ENCODE assay signal across 8 cellular contexts in the genomic region with DNA sequence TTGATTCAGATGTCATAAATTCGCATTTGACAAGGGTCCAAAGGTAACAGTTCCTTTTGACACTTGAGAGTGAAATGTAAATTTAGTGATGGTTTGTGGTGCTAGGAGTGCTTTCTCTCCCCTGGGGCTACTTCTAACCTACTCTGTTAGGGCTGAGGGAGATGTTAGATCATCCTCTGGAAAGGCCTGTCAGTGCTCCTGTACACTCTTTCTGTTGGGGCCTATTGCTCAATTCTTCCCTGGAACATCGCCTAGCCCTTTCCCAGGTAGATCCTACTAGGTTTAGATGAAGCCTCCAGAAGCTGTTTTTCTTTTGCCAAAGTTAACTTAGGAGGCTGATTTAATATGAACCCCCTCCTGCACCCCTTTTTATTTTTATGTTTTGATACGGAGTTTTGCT. TPM values are rescaled to one million over a fixed set of nuclear protein-coding genes. Genes with fewer than 3 reads are reported as not detected.
DNase-seq lines count a peak whose midpoint lies in the region; ATAC-seq and TF ChIP-seq lines count a peak whose summit lies in the region.

No MANE protein-coding gene starts in this region.

- intact Hi-C loops in heart right ventricle (cut with DNase I) (loop anchor here in 9 of 10 donors (1.0 to 10.0 kb wide), 8 partner anchors 55 to 503 kb away; a partner anchor contains a TSS), left cardiac atrium (cut with DNase I) (loop anchor here (5.0 to 10.0 kb wide), 2 partner anchors 167 to 174 kb away; no protein-coding TSS in a partner anchor), upper lobe of right lung (cut with DNase I) (no loop called here)

- peaks cover 7% of the 10 kb centered on the region for H3K4me1 Mint-ChIP-seq in glutamatergic neuron (ENCODE audit: low read depth, unreplicated experiment)

- DNase-seq in heart right ventricle: no peak
- DNase-seq in left cardiac atrium: no peak
- DNase-seq in SJCRH30: peak in 1 of 2 experiments; percentile 34
- no peak for DNase-seq in glutamatergic neuron
- no peak for DNase-seq in upper lobe of right lung
- no peak for DNase-seq in NCI-H446 (lab: John Stamatoyannopoulos, UW)
- DNase-seq in SKM-1 treated with dmso at 0.1 percent for 144 hours (lab: John Stamatoyannopoulos, UW; ENCODE audit: unreplicated experiment): no peak
- DNase-seq in NCI-H2227 treated with DMSO at 0.1 percent for 48 hours (lab: John Stamatoyannopoulos, UW): no peak

- WGBS in heart right ventricle, 2 donors: 81 to 85% methylated on average over 3 of the region's 3 CpGs

- no peaks in the 10 kb centered on the region for H3K36me3 Mint-ChIP-seq in glutamatergic neuron (ENCODE audit: unreplicated experiment)

- peaks cover 0 to 11% (median 0%) of the 10 kb centered on the region in 9 donors for H3K36me3 ChIP-seq in heart right ventricle
- no peaks in the 10 kb centered on the region; the same call in 1 of the 2 replicates for H3K36me3 ChIP-seq in SJCRH30
- peaks cover 6% of the 10 kb centered on the region for H3K36me3 ChIP-seq in upper lobe of right lung

- ATAC-seq in heart right ventricle (no peak), left cardiac atrium (no peak), upper lobe of right lung (no peak)

- H3K9me3 ChIP-seq in heart right ventricle (no peaks in the 10 kb centered on the region), SJCRH30 (replicated peaks) (no peaks in the 10 kb centered on the region), upper lobe of right lung (no peaks in the 10 kb centered on the region)

- H3K27ac ChIP-seq in heart right ventricle (peak overlapping the region in 7 of 10 donors; percentile 86 to 95 (median 93)), SJCRH30 (peak overlapping the region; percentile 87; the same call in 1 of the 2 replicates), upper lobe of right lung (peak overlapping the region; percentile 95)

- peak overlapping the region; percentile 95 for H3K4me3 Mint-ChIP-seq in glutamatergic neuron (ENCODE audit: unreplicated experiment)

- H3K27me3 ChIP-seq in heart right ventricle (no peaks in the 10 kb centered on the region), SJCRH30 (no peaks in the 10 kb centered on the region), upper lobe of right lung (no peaks in the 10 kb centered on the region)

- H3K4me3 ChIP-seq in heart right ventricle (peak overlapping the region in 4 of 10 donors; percentile 65 to 75 (median 72)), SJCRH30 (peak overlapping the region; percentile 82), upper lobe of right lung (peak overlapping the region; percentile 80)

- H3K9me3 Mint-ChIP-seq in glutamatergic neuron (ENCODE audit: unreplicated experiment): peaks cover 7% of the 10 kb centered on the region

- TF ChIP-seq CTCF in heart right ventricle (IDR thresholded peaks at IDR 0.05): no peak
- TF ChIP-seq CTCF in glutamatergic neuron (IDR thresholded peaks at IDR 0.05; ENCODE audit: partially characterized antibody, unreplicated experiment): no peak
- no peak for TF ChIP-seq CTCF in upper lobe of right lung (IDR thresholded peaks at IDR 0.05)

- H3K4me1 ChIP-seq in heart right ventricle: peaks cover 0 to 23% (median 14%) of the 10 kb centered on the region in 9 donors
- H3K4me1 ChIP-seq in SJCRH30: peaks cover 2% of the 10 kb centered on the region; the same call in 1 of the 2 replicates
- peaks cover 14% of the 10 kb centered on the region for H3K4me1 ChIP-seq in upper lobe of right lung

- H3K27me3 Mint-ChIP-seq in glutamatergic neuron (ENCODE audit: unreplicated experiment): no peaks in the 10 kb centered on the region

- H3K27ac Mint-ChIP-seq in glutamatergic neuron (ENCODE audit: unreplicated experiment): peak overlapping the region; percentile 52

RNA-seq across cellular contexts. Expression of a gene that starts 1.4 kb away (rescaled TPM):
- total RNA-seq in heart right ventricle: 100 to 1,000 TPM in 7 of 10 donors, 10 to 100 TPM in 3; 78.6 to 163 (median 132) TPM
- 10 to 100 TPM; 17.2 to 42.3 TPM for polyA plus RNA-seq in heart right ventricle
- total RNA-seq in left cardiac atrium: 10 to 100 TPM; 67.7 to 70.8 TPM
- total RNA-seq in SJCRH30 (2014; rRNA removed; shearing (Covaris generic)): 40.3 and 43.1 TPM in 2 replicates
- 28.1 TPM for total RNA-seq in glutamatergic neuron (ENCODE audit: unreplicated experiment)
- 32.6 TPM for total RNA-seq in upper lobe of right lung

RNA-seq across cellular contexts. Expression of a gene that starts 55.4 kb away (rescaled TPM):
- total RNA-seq in heart right ventricle (10 to 100 TPM; 16.5 to 25.2 (median 20.9) TPM), left cardiac atrium (10 to 100 TPM; 19.0 to 21.6 TPM), glutamatergic neuron (ENCODE audit: unreplicated experiment) (32.8 TPM), upper lobe of right lung (30.2 TPM)
- 1 to 10 TPM; 3.8 TPM for polyA plus RNA-seq in heart right ventricle
- total RNA-seq in SJCRH30 (2014; rRNA removed; shearing (Covaris generic)): 23.5 and 26.2 TPM in 2 replicates
